ENCODE assay signal across 8 cellular contexts in the genomic region with DNA sequence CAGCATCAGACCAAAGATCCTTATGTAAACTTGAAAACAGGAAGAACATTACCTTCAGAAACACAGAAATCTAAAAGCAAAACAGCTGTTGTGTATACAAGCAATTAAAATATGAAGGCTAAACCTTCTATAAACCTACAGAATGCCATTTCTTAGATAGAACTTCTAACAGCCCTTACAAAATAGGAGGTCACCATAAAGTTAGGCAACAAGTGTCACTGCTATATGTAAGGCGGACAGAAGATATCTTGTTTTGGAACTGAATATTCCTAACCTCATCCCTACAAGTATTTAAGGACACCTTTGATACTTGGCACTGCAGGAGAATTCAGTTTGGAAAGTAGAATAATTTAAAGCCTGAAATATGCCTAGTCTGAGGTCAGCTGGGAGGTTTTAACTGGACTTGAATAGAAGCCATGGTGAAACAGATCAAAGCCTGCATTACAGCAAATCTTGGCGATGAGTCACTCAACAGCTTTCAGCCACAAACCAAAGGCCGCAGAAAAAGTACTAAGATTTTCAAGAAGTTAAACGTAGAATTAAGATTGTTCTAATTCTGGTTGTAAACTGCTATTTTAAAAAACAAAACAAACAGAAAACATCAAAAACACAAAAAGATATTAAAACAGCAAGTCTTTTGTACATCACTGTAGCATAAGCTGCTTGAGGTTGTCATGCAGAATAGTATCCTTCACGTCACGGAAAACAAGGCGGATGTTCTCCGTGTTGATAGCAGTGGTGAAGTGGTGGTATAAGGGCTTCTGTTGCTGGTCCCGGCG. TPM values are rescaled to one million over a fixed set of nuclear protein-coding genes. Genes with fewer than 3 reads are reported as not detected.
A peak's percentile ranks its signal among the peaks of the same experiment; 100 is the strongest.
DNase-seq lines count a peak whose midpoint lies in the region; ATAC-seq, FAIRE-seq and TF ChIP-seq lines count a peak whose summit lies in the region.

No MANE protein-coding gene starts in this region.

- peak; percentile 88 for FAIRE-seq in astrocyte (lab: Jason Lieb, UNC)

- no peak for TF ChIP-seq CTCF in DOHH2 (IDR thresholded peaks at IDR 0.05; ENCODE audit: low read depth, low read length, poor library complexity, severe bottlenecking)
- no peak for TF ChIP-seq CTCF in astrocyte (IDR thresholded peaks at IDR 0.05; ENCODE audit: insufficient read depth, low read depth, low read length)
- TF ChIP-seq CTCF in WERI-Rb-1 (IDR thresholded peaks at IDR 0.05; ENCODE audit: low read depth, low read length), result no peak

- peak; percentile 90 for DNase-seq in astrocyte (ENCODE audit: low read depth)
- no peak for DNase-seq in NCI-H146 treated with DMSO at 0.1 percent for 48 hours (lab: John Stamatoyannopoulos, UW; ENCODE audit: unreplicated experiment)
- no peak for DNase-seq in WERI-Rb-1

- H3K4me3 Mint-ChIP-seq in IgD-negative memory B cell, result no peak overlapping the region
- no peak overlapping the region for H3K4me3 Mint-ChIP-seq in astrocyte (ENCODE audit: unreplicated experiment)

- H3K27me3 ChIP-seq in DOHH2 (ENCODE audit: control insufficient read depth, low read length) (no peaks in the 10 kb centered on the region), astrocyte (ENCODE audit: insufficient read depth, low read length) (no peaks in the 10 kb centered on the region), muscle layer of duodenum (ENCODE audit: low read depth, low read length) (no peaks in the 10 kb centered on the region), WERI-Rb-1 (ENCODE audit: insufficient read depth, low read depth, severe bottlenecking) (no peaks in the 10 kb centered on the region)

- H3K27ac Mint-ChIP-seq in IgD-negative memory B cell, result peak overlapping the region; percentile 6 to 66 (median 51)
- peak overlapping the region; percentile 60 for H3K27ac Mint-ChIP-seq in astrocyte (ENCODE audit: unreplicated experiment)

- H3K9me2 ChIP-seq in DOHH2 (replicated peaks; ENCODE audit: control insufficient read depth, low read length), result no peaks in the 10 kb centered on the region

- no peaks in the 10 kb centered on the region for H3K9me3 ChIP-seq in DOHH2 (ENCODE audit: control insufficient read depth, insufficient read depth, low read length)
- H3K9me3 ChIP-seq in astrocyte (ENCODE audit: insufficient read depth, low read depth, low read length), result no peaks in the 10 kb centered on the region
- no peaks in the 10 kb centered on the region for H3K9me3 ChIP-seq in muscle layer of duodenum (ENCODE audit: control insufficient read depth in 1 of 2, low read length in 2 of 2)
- H3K9me3 ChIP-seq in WERI-Rb-1 (ENCODE audit: severe bottlenecking), result no peaks in the 10 kb centered on the region

- H3K9ac ChIP-seq in astrocyte (ENCODE audit: low read length), result no peak overlapping the region

- H3K79me2 ChIP-seq in DOHH2 (ENCODE audit: control insufficient read depth, low read length) (peaks cover 99% of the 10 kb centered on the region), astrocyte (ENCODE audit: insufficient read depth, low read length) (peaks cover 61% of the 10 kb centered on the region)

- H3K36me3 Mint-ChIP-seq in IgD-negative memory B cell (no peaks in the 10 kb centered on the region), astrocyte (ENCODE audit: low read depth, unreplicated experiment) (peaks cover 20% of the 10 kb centered on the region)

- H3K36me3 ChIP-seq in DOHH2 (ENCODE audit: control insufficient read depth, low read length), result peaks cover 95% of the 10 kb centered on the region
- peaks cover 4% of the 10 kb centered on the region for H3K36me3 ChIP-seq in astrocyte (ENCODE audit: insufficient read depth, low read length)
- H3K36me3 ChIP-seq in muscle layer of duodenum (ENCODE audit: control insufficient read depth in 1 of 2, insufficient read depth in 2 of 2, low read length in 2 of 2), result peaks cover 7 to 34% of the 10 kb centered on the region in 2 donors
- H3K36me3 ChIP-seq in WERI-Rb-1, result peaks cover 54% of the 10 kb centered on the region

- H4K20me1 ChIP-seq in DOHH2 (ENCODE audit: control insufficient read depth, insufficient read depth, low read depth, low read length), result peaks cover 5% of the 10 kb centered on the region; the same call in 1 of the 2 replicates
- peaks cover 74% of the 10 kb centered on the region for H4K20me1 ChIP-seq in astrocyte (ENCODE audit: insufficient read depth, low read length)

- peaks cover 77% of the 10 kb centered on the region for H3F3A ChIP-seq in DOHH2 (ENCODE audit: control insufficient read depth, insufficient read depth)

- H3K27me3 Mint-ChIP-seq in IgD-negative memory B cell, result no peaks in the 10 kb centered on the region
- H3K27me3 Mint-ChIP-seq in astrocyte (ENCODE audit: low read depth, unreplicated experiment), result no peaks in the 10 kb centered on the region

- no peaks in the 10 kb centered on the region for H3K9me3 Mint-ChIP-seq in IgD-negative memory B cell
- no peaks in the 10 kb centered on the region for H3K9me3 Mint-ChIP-seq in astrocyte (ENCODE audit: unreplicated experiment)

- H3K4me2 ChIP-seq in DOHH2 (ENCODE audit: low read length), result peak overlapping the region; percentile 64
- H3K4me2 ChIP-seq in astrocyte (ENCODE audit: low read length), result peak overlapping the region; percentile 52

- H2AFZ ChIP-seq in astrocyte (ENCODE audit: low read depth, low read length), result no peak overlapping the region

- H3K4me3 ChIP-seq in DOHH2 (ENCODE audit: low read length) (peak overlapping the region; percentile 28; the same call in 1 of the 2 replicates), astrocyte (ENCODE audit: insufficient read depth, low read depth, low read length) (no peak overlapping the region), muscle layer of duodenum (ENCODE audit: low read depth in 1 of 2, low read length in 2 of 2) (no peak overlapping the region), WERI-Rb-1 (ENCODE audit: low read depth, low read length) (no peak overlapping the region)

- H3K27ac ChIP-seq in DOHH2 (ENCODE audit: low read depth, low read length) (peak overlapping the region; percentile 88), astrocyte (ENCODE audit: low read depth, low read length) (peak overlapping the region; percentile 16), muscle layer of duodenum (ENCODE audit: low read length) (peak overlapping the region; percentile 4), WERI-Rb-1 (no peak overlapping the region)

- ATAC-seq in HG03045 (IDR thresholded peaks at IDR 0.05; ENCODE audit: unreplicated experiment) (no peak), GM18858 (IDR thresholded peaks at IDR 0.05; ENCODE audit: unreplicated experiment) (no peak)

- peaks cover 37 to 52% (median 50%) of the 10 kb centered on the region in 3 donors for H3K4me1 Mint-ChIP-seq in IgD-negative memory B cell
- H3K4me1 Mint-ChIP-seq in astrocyte (ENCODE audit: low read depth, unreplicated experiment), result peaks cover 62% of the 10 kb centered on the region

- H3K4me1 ChIP-seq in DOHH2 (ENCODE audit: control insufficient read depth, low read length) (peaks cover 97% of the 10 kb centered on the region), astrocyte (ENCODE audit: insufficient read depth, low read length) (peaks cover 11% of the 10 kb centered on the region), muscle layer of duodenum (ENCODE audit: control insufficient read depth in 1 of 2, insufficient read depth in 2 of 2, low read length in 2 of 2) (peaks cover 15 to 55% of the 10 kb centered on the region in 2 donors)

RNA-seq across cellular contexts. Expression of gene GNA13, which starts 42.7 kb away (rescaled TPM):
- 37.3 TPM for polyA plus RNA-seq in IgD-negative memory B cell
- 63.6 and 65.2 TPM in 2 replicates for total RNA-seq in astrocyte
